Comparison of ENCODE assay signal across 8 cellular contexts in genomic region chr1:204505674-204506073, GRCh38. TPM values are rescaled to one million over a fixed set of nuclear protein-coding genes. Genes with fewer than 3 reads are reported as not detected.
DNase-seq lines count a peak whose midpoint lies in the region; ATAC-seq and TF ChIP-seq lines count a peak whose summit lies in the region.

No MANE protein-coding gene starts in this region.

- no peaks in the 10 kb centered on the region for H3K9me3 ChIP-seq in CD8-positive, alpha-beta memory T cell (ENCODE audit: low read length)
- 0 out of 2 replicates have a peak, but pooled peaks cover under 1% of the 10 kb centered on the region for H3K9me3 ChIP-seq in NT2/D1 (ENCODE audit: insufficient read depth, low read length)

- CTCF ChIA-PET in CD8-positive, alpha-beta memory T cell (lab: Charles Lee) = interaction anchor here (0.8 to 18.2 kb wide), 20 partner anchors 9 to 389 kb away, joined by 3 to 496 read pairs (median 4); partner anchors contain the start of genes MDM4 and PIK3C2B

- peak overlapping the region; percentile 94 to 100 (median 98) for H3K27ac Mint-ChIP-seq in CD8-positive, alpha-beta memory T cell
- peak overlapping the region; percentile 100 for H3K27ac Mint-ChIP-seq in effector memory CD8-positive, alpha-beta T cell
- H3K27ac Mint-ChIP-seq in osteocyte (ENCODE audit: unreplicated experiment) = peak overlapping the region; percentile 98

- H3K36me3 ChIP-seq in CD8-positive, alpha-beta memory T cell (ENCODE audit: insufficient read depth, low read length) = no peaks in the 10 kb centered on the region
- no peaks in the 10 kb centered on the region for H3K36me3 ChIP-seq in NT2/D1 (ENCODE audit: insufficient read depth, insufficient read length, low read length)

- H3K4me3 ChIP-seq in CD8-positive, alpha-beta memory T cell (ENCODE audit: low read length) = peak overlapping the region; percentile 67
- peak overlapping the region; percentile 58 for H3K4me3 ChIP-seq in NT2/D1 (ENCODE audit: insufficient read length, low read depth)

- H3K4me1 ChIP-seq in CD8-positive, alpha-beta memory T cell (ENCODE audit: insufficient read depth, low read length) = peaks cover 16% of the 10 kb centered on the region
- H3K4me1 ChIP-seq in NT2/D1 (ENCODE audit: insufficient read depth, insufficient read length) = no peaks in the 10 kb centered on the region

- H3K36me3 Mint-ChIP-seq in CD8-positive, alpha-beta memory T cell = peaks cover 0 to 12% (median 0%) of the 10 kb centered on the region in 3 donors
- peaks cover 31% of the 10 kb centered on the region for H3K36me3 Mint-ChIP-seq in effector memory CD8-positive, alpha-beta T cell (ENCODE audit: insufficient read depth)
- H3K36me3 Mint-ChIP-seq in osteocyte (ENCODE audit: unreplicated experiment) = no peaks in the 10 kb centered on the region

- TF ChIP-seq CTCF in osteocyte (IDR thresholded peaks at IDR 0.05) = no peak

- no peaks in the 10 kb centered on the region for H3K27me3 ChIP-seq in CD8-positive, alpha-beta memory T cell (ENCODE audit: insufficient read depth, low read length, poor library complexity, severe bottlenecking)
- no peaks in the 10 kb centered on the region for H3K27me3 ChIP-seq in NT2/D1 (ENCODE audit: insufficient read depth, insufficient read length)

- H3K27ac ChIP-seq in CD8-positive, alpha-beta memory T cell (ENCODE audit: low read depth, low read length) = peak overlapping the region; percentile 93

- H3K27me3 Mint-ChIP-seq in CD8-positive, alpha-beta memory T cell = peaks cover 0 to 13% of the 10 kb centered on the region in 2 donors
- peaks cover 6 to 10% of the 10 kb centered on the region in 2 donors for H3K27me3 Mint-ChIP-seq in effector memory CD8-positive, alpha-beta T cell
- no peaks in the 10 kb centered on the region for H3K27me3 Mint-ChIP-seq in osteocyte (ENCODE audit: unreplicated experiment)

- peaks cover 26 to 34% (median 32%) of the 10 kb centered on the region in 3 donors for H3K4me1 Mint-ChIP-seq in CD8-positive, alpha-beta memory T cell
- H3K4me1 Mint-ChIP-seq in effector memory CD8-positive, alpha-beta T cell (ENCODE audit: low read depth in 2 of 2) = peaks cover 24 to 30% of the 10 kb centered on the region in 2 donors
- peaks cover 25% of the 10 kb centered on the region for H3K4me1 Mint-ChIP-seq in osteocyte (ENCODE audit: unreplicated experiment)

- H3K9me3 Mint-ChIP-seq in CD8-positive, alpha-beta memory T cell = peaks cover 0 to 7% (median 2%) of the 10 kb centered on the region in 5 donors
- peaks cover 0 to 2% of the 10 kb centered on the region in 2 donors for H3K9me3 Mint-ChIP-seq in effector memory CD8-positive, alpha-beta T cell
- no peaks in the 10 kb centered on the region for H3K9me3 Mint-ChIP-seq in osteocyte (ENCODE audit: unreplicated experiment)

- POLR2A ChIA-PET in CD8-positive, alpha-beta memory T cell (lab: Charles Lee) = interaction anchor here (0.7 to 5.0 kb wide), 7 partner anchors 9 to 1125 kb away, joined by 3 to 62 read pairs (median 5); partner anchors contain the start of genes MDM4 and PIK3C2B

- DNase-seq in CD8-positive, alpha-beta memory T cell = no peak
- no peak for DNase-seq in NT2/D1 (ENCODE audit: low read depth, low spot score)
- DNase-seq in effector memory CD8-positive, alpha-beta T cell = no peak
- DNase-seq in osteocyte (ENCODE audit: extremely low spot score, unreplicated experiment) = no peak
- DNase-seq in HK-2 (ENCODE audit: unreplicated experiment) = no peak
- DNase-seq in LoVo (ENCODE audit: low spot score) = no peak
- DNase-seq in UCSD-AML1 (lab: John Stamatoyannopoulos, UW; ENCODE audit: unreplicated experiment) = no peak

- peak overlapping the region; percentile 15 for H3K9ac ChIP-seq in NT2/D1 (ENCODE audit: insufficient read length, low read depth)

- peak overlapping the region; percentile 89 to 95 (median 93) for H3K4me3 Mint-ChIP-seq in CD8-positive, alpha-beta memory T cell
- H3K4me3 Mint-ChIP-seq in effector memory CD8-positive, alpha-beta T cell = peak overlapping the region; percentile 94 to 97
- peak overlapping the region; percentile 88 for H3K4me3 Mint-ChIP-seq in osteocyte (ENCODE audit: unreplicated experiment)

- ATAC-seq in effector memory CD8-positive, alpha-beta T cell (replicated peaks) = no peak
- ATAC-seq in HG03045 (IDR thresholded peaks at IDR 0.05; ENCODE audit: unreplicated experiment) = no peak

RNA-seq across cellular contexts. Expression of gene MDM4, which starts 10.5 kb away (rescaled TPM):
- total RNA-seq in CD8-positive, alpha-beta memory T cell = 10 to 100 TPM; 80.7 TPM
- polyA plus RNA-seq in CD8-positive, alpha-beta memory T cell = 13.6 TPM
- 70.8 and 77.3 TPM in 2 replicates for total RNA-seq in osteocyte

RNA-seq across cellular contexts. Expression of gene PIK3C2B, which starts 11.1 kb away (rescaled TPM):
- 10 to 100 TPM; 19.4 to 19.6 TPM for total RNA-seq in CD8-positive, alpha-beta memory T cell
- polyA plus RNA-seq in CD8-positive, alpha-beta memory T cell = 2.9 TPM
- 14.9 and 17.5 TPM in 2 replicates for total RNA-seq in osteocyte
